ENCODE assay signal across 18 cellular contexts in the genomic region with DNA sequence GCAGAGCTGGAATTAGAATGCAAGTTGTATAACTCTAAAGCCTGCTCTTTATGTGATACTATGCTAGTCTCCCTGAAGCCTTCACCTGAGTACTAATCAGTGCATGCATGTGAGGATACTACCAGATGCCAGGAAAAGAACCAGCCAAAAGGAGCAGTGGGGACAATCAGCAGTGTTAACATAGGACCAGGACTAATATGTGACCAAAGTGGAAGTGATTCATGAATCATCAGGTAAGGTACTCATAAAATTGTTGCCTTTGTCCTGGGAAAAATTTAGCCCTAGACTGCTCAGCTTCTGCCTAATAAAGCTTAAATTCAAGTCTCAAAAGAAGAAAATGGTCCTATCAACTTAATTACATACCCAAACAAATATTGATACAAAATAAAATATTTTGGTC. TPM values are rescaled to one million over a fixed set of nuclear protein-coding genes. Genes with fewer than 3 reads are reported as not detected.
DNase-seq lines count a peak whose midpoint lies in the region; ATAC-seq and TF ChIP-seq lines count a peak whose summit lies in the region.
"Had no signal": no experiment of that assay in that cellular context is flagged by ENCODE, and none has a peak within 500 bp of the region (broad histone marks: within the 10 kb centered on the region; RNA-seq: fewer than 3 reads in every experiment).

No MANE protein-coding gene starts in this region.

- H3K27me3 ChIP-seq in IMR-90 (ENCODE audit: control insufficient read depth, insufficient read depth, low read length) (no peaks in the 10 kb centered on the region), Karpas-422 (ENCODE audit: low read length) (no peaks in the 10 kb centered on the region), PC-3 (ENCODE audit: low read length) (no peaks in the 10 kb centered on the region)
- H3K27me3 ChIP-seq: BLaER1 had no signal

- H4K20me1 ChIP-seq in IMR-90 (ENCODE audit: insufficient read depth, low read length), result no peaks in the 10 kb centered on the region
- no peaks in the 10 kb centered on the region for H4K20me1 ChIP-seq in Karpas-422 (ENCODE audit: insufficient read depth, low read depth, low read length)
- no peaks in the 10 kb centered on the region for H4K20me1 ChIP-seq in PC-3 (ENCODE audit: low read length)
- H4K20me1 ChIP-seq: BLaER1 had no signal

- no peaks in the 10 kb centered on the region for H3F3A ChIP-seq in PC-3 (ENCODE audit: low read length, unreplicated experiment)

- H3K56ac ChIP-seq in IMR-90 (ENCODE audit: extremely low read depth, insufficient read depth, low read length), result no peak overlapping the region

- no peaks in the 10 kb centered on the region for H3K9me1 ChIP-seq in IMR-90 (ENCODE audit: insufficient read depth, low read length)

- H4K5ac ChIP-seq in IMR-90 (ENCODE audit: low read depth, low read length), result no peak overlapping the region

- no peak overlapping the region for H3K14ac ChIP-seq in IMR-90 (replicated peaks; ENCODE audit: low read depth, low read length)

- POLR2A ChIA-PET in IMR-90 (lab: Charles Lee; ENCODE audit: unreplicated experiment) (no interaction called here), PC-3 (lab: Charles Lee; ENCODE audit: unreplicated experiment) (no interaction called here)

- H3K9me3 ChIP-seq in IMR-90 (ENCODE audit: control insufficient read depth, insufficient read depth, low read length) (no peaks in the 10 kb centered on the region), Karpas-422 (ENCODE audit: low read length) (no peaks in the 10 kb centered on the region), PC-3 (ENCODE audit: low read length) (no peaks in the 10 kb centered on the region)
- H3K9me3 ChIP-seq: BE2C, BLaER1, Caco-2 had no signal

- H3K9me2 ChIP-seq in Karpas-422 (replicated peaks; ENCODE audit: insufficient read depth, low read length), result no peaks in the 10 kb centered on the region
- H3K9me2 ChIP-seq in PC-3 (replicated peaks; ENCODE audit: low read length), result no peaks in the 10 kb centered on the region

- no peak overlapping the region for H3K9ac ChIP-seq in IMR-90 (ENCODE audit: low read depth, low read length)
- no peak overlapping the region for H3K9ac ChIP-seq in Karpas-422 (ENCODE audit: low read length)
- no peak overlapping the region; the same call in 1 of the 2 replicates for H3K9ac ChIP-seq in PC-3 (ENCODE audit: low read length)
- H3K9ac ChIP-seq: BLaER1 had no signal

- no peak overlapping the region for H4K8ac ChIP-seq in IMR-90 (ENCODE audit: low read depth in 2 of 2, low read length in 2 of 2)

- 0 out of 2 replicates have a peak overlapping the region, but pooled peaks have one; percentile 78 for H3K23ac ChIP-seq in IMR-90 (ENCODE audit: low read depth, low read length)

- dilution Hi-C loops in IMR-90 (cut with HindIII; ENCODE audit: low sequenced_read_pairs, unreplicated experiment), result no loop called here

- no peak overlapping the region for H2BK5ac ChIP-seq in IMR-90 (ENCODE audit: low read depth, low read length, poor library complexity, severe bottlenecking)

- no peak for TF ChIP-seq CTCF in IMR-90 (conservative IDR thresholded peaks at IDR 0.05; ENCODE audit: low read depth, low read length)
- no peak for TF ChIP-seq CTCF in PC-3 (conservative IDR thresholded peaks at IDR 0.05; ENCODE audit: low read depth, low read length)

- H4K91ac ChIP-seq in IMR-90 (ENCODE audit: insufficient read depth, low read depth, low read length), result no peak overlapping the region

- H3K36me3 ChIP-seq in IMR-90 (ENCODE audit: control insufficient read depth, insufficient read depth, low read length) (no peaks in the 10 kb centered on the region), Karpas-422 (ENCODE audit: insufficient read depth, low read length) (no peaks in the 10 kb centered on the region), PC-3 (ENCODE audit: low read depth, low read length) (no peaks in the 10 kb centered on the region)
- H3K36me3 ChIP-seq: BE2C, BLaER1 had no signal

- DNase-seq in IMR-90 (no peak), Karpas-422 (peak; percentile 2), PC-3 (peak; percentile 78), renal cortical epithelial cell (ENCODE audit: low read depth) (peak; percentile 36), CD1c-positive myeloid dendritic cell (ENCODE audit: extremely low spot score) (no peak), NCI-H146 (lab: John Stamatoyannopoulos, UW) (no peak), substantia nigra (lab: John Stamatoyannopoulos, UW) (no peak)
- DNase-seq: 8988T; ACHN; BE2C; C1 segment of cervical spinal cord; Caco-2; Calu3; CD4-positive, alpha-beta T cell; CD8-positive, alpha-beta T cell; DMS79 treated with DMSO at 0.1 percent for 48 hours; GF-D8 had no signal

- H3K27ac ChIP-seq in IMR-90 (ENCODE audit: insufficient read depth, low read length) (no peak overlapping the region), Karpas-422 (ENCODE audit: low read length) (no peak overlapping the region), PC-3 (ENCODE audit: low read length) (peak overlapping the region; percentile 4), substantia nigra (ENCODE audit: low read depth, low read length, poor library complexity, severe bottlenecking) (no peak overlapping the region)
- H3K27ac ChIP-seq: BLaER1 had no signal

- no peak for TF ChIP-seq POLR2A in IMR-90 (IDR thresholded peaks at IDR 0.05; ENCODE audit: low read depth, low read length)

- H3K79me1 ChIP-seq in IMR-90 (ENCODE audit: low read depth in 1 of 2, low read length in 2 of 2), result no peaks in the 10 kb centered on the region

- no peak overlapping the region for H2BK120ac ChIP-seq in IMR-90 (ENCODE audit: low read depth, low read length)

- H2BK15ac ChIP-seq in IMR-90 (ENCODE audit: low read depth, low read length), result no peak overlapping the region

- no peak overlapping the region for H2AFZ ChIP-seq in IMR-90 (replicated peaks; ENCODE audit: low read length, poor library complexity)
- H2AFZ ChIP-seq in Karpas-422 (ENCODE audit: low read length), result no peak overlapping the region
- no peak overlapping the region for H2AFZ ChIP-seq in PC-3 (ENCODE audit: low read length)

- CTCF ChIA-PET in IMR-90 (lab: Yijun Ruan, JAX) (interaction anchor here (1.3 kb wide), 1 partner anchor 39 kb away, joined by 4 read pairs; no protein-coding TSS in a partner anchor), PC-3 (lab: Charles Lee) (interaction anchor here (0.6 kb wide), 1 partner anchor 23 kb away, joined by 3 read pairs; no protein-coding TSS in a partner anchor)

- no peak overlapping the region for H3K4me3 ChIP-seq in IMR-90 (ENCODE audit: insufficient read depth, low read depth, low read length)
- no peak overlapping the region for H3K4me3 ChIP-seq in Karpas-422 (ENCODE audit: low read length)
- H3K4me3 ChIP-seq in PC-3 (ENCODE audit: low read length), result no peak overlapping the region
- H3K4me3 ChIP-seq: BLaER1 had no signal

- in situ Hi-C loops in IMR-90 (cut with MboI; ENCODE audit: low sequenced_read_pairs), result no loop called here

- H2AK5ac ChIP-seq in IMR-90 (ENCODE audit: low read depth, low read length), result no peak overlapping the region

- H3K79me2 ChIP-seq in Karpas-422 (ENCODE audit: low read length) (no peaks in the 10 kb centered on the region), PC-3 (ENCODE audit: low read length) (no peaks in the 10 kb centered on the region)

- no peak for TF ChIP-seq RAD21 in IMR-90 (IDR thresholded peaks at IDR 0.05; ENCODE audit: low read length)

- intact Hi-C loops in IMR-90 (cut with micrococcal nuclease) (no loop called here), PC-3 (cut with micrococcal nuclease) (no loop called here)

- no peak overlapping the region for H2BK20ac ChIP-seq in IMR-90 (ENCODE audit: low read depth, low read length)

- no TSS peak for BruUV-seq in IMR-90 (replicated peaks; lab: Mats Ljungman, UMichigan)
- no TSS peak for BruUV-seq in PC-3 (replicated peaks; lab: Mats Ljungman, UMichigan)

- H3K4ac ChIP-seq in IMR-90 (ENCODE audit: low read depth, low read length), result no peak overlapping the region

- H2AK9ac ChIP-seq in IMR-90 (replicated peaks; ENCODE audit: low read depth, low read length, poor library complexity), result no peak overlapping the region

- ATAC-seq in IMR-90 (ENCODE audit: low read depth) (no peak), PC-3 (peak; percentile 81)
- ATAC-seq: CD8-positive, alpha-beta T cell had no signal

- no peak overlapping the region for H3K18ac ChIP-seq in IMR-90 (ENCODE audit: low read depth, low read length)

- H3K4me2 ChIP-seq in IMR-90 (ENCODE audit: low read depth, low read length), result no peak overlapping the region
- H3K4me2 ChIP-seq in Karpas-422 (ENCODE audit: low read depth, low read length, poor library complexity, severe bottlenecking), result no peak overlapping the region
- H3K4me2 ChIP-seq in PC-3 (ENCODE audit: low read length), result peak overlapping the region; percentile 29
- H3K4me2 ChIP-seq: BLaER1 had no signal

- H3K4me1 ChIP-seq in IMR-90 (ENCODE audit: control insufficient read depth, insufficient read depth, low read length) (no peaks in the 10 kb centered on the region), Karpas-422 (ENCODE audit: low read length) (no peaks in the 10 kb centered on the region), PC-3 (ENCODE audit: insufficient read depth, low read length) (peaks cover 41% of the 10 kb centered on the region)
- H3K4me1 ChIP-seq: BE2C, BLaER1, Caco-2 had no signal

TF ChIP-seq in IMR-90, 13 proteins besides CTCF, POLR2A, EP300 and RAD21:
- TF ChIP-seq MXI1 (IDR thresholded peaks at IDR 0.05; ENCODE audit: borderline replicate concordance, low read depth, low read length), result no peak
- TF ChIP-seq NFE2L2 (IDR thresholded peaks at IDR 0.05; ENCODE audit: low read depth, low read length), result no peak
- no peak for TF ChIP-seq MAZ (IDR thresholded peaks at IDR 0.05; ENCODE audit: borderline replicate concordance, low read depth, low read length)
TF ChIP-seq in IMR-90: peak in this region for 0.

RNA-seq across cellular contexts. Expression of gene TSLP, which starts 13.4 kb away (rescaled TPM):
- total RNA-seq in IMR-90 (2012; rRNA removed) (0.28 and 0.54 TPM in 2 replicates), PC-3 (2014; rRNA removed) (not detected in 2 replicates), renal cortical epithelial cell (0.25 and 0.52 TPM in 2 replicates)
- 0.93 and 1.6 TPM in 2 replicates for polyA plus RNA-seq in IMR-90 (2012; rRNA removed)
- 0.24 and 0.36 TPM in 2 replicates for polyA plus RNA-seq in IMR-90 (2012; cell fraction: cytosol; rRNA removed)
- polyA plus RNA-seq in IMR-90 (2012; cell fraction: nucleus; rRNA removed; ENCODE audit: low replicate concordance), result 0.09 and 1.1 TPM in 2 replicates
- not detected in 2 replicates for total RNA-seq in Karpas-422 (2014; rRNA removed; shearing (Covaris generic); ENCODE audit: low replicate concordance)
- total RNA-seq: Caco-2; Calu3; CD4-positive, alpha-beta T cell; CD8-positive, alpha-beta T cell had no signal

RNA-seq across cellular contexts. Expression of gene WDR36, which starts 34.1 kb away (rescaled TPM):
- 87.8 and 111 TPM in 2 replicates for total RNA-seq in IMR-90 (2012; rRNA removed)
- 9.4 and 11.9 TPM in 2 replicates for polyA plus RNA-seq in IMR-90 (2012; rRNA removed)
- 2.5 and 2.6 TPM in 2 replicates for polyA plus RNA-seq in IMR-90 (2012; cell fraction: cytosol; rRNA removed)
- 3.3 and 21.3 TPM in 2 replicates for polyA plus RNA-seq in IMR-90 (2012; cell fraction: nucleus; rRNA removed; ENCODE audit: low replicate concordance)
- 32.2 and 73.5 TPM in 2 replicates for total RNA-seq in Karpas-422 (2014; rRNA removed; shearing (Covaris generic); ENCODE audit: low replicate concordance)
- total RNA-seq in PC-3 (2014; rRNA removed), result 38.2 and 44.7 TPM in 2 replicates
- 51.1 and 69.5 TPM in 2 replicates for total RNA-seq in renal cortical epithelial cell

Comparison
In these comparisons a context has a peak if more than half of its experiments do, and no peak if none do; other contexts are left out.
1. DNase-seq: peak in Karpas-422 (single experiment), PC-3 (single experiment) and renal cortical epithelial cell (single experiment); none in IMR-90 (single experiment), CD1c-positive myeloid dendritic cell (single experiment), NCI-H146 (single experiment) and substantia nigra (0 of 49).